Comparison of ENCODE assay signal across 2 cellular contexts in the genomic region with DNA sequence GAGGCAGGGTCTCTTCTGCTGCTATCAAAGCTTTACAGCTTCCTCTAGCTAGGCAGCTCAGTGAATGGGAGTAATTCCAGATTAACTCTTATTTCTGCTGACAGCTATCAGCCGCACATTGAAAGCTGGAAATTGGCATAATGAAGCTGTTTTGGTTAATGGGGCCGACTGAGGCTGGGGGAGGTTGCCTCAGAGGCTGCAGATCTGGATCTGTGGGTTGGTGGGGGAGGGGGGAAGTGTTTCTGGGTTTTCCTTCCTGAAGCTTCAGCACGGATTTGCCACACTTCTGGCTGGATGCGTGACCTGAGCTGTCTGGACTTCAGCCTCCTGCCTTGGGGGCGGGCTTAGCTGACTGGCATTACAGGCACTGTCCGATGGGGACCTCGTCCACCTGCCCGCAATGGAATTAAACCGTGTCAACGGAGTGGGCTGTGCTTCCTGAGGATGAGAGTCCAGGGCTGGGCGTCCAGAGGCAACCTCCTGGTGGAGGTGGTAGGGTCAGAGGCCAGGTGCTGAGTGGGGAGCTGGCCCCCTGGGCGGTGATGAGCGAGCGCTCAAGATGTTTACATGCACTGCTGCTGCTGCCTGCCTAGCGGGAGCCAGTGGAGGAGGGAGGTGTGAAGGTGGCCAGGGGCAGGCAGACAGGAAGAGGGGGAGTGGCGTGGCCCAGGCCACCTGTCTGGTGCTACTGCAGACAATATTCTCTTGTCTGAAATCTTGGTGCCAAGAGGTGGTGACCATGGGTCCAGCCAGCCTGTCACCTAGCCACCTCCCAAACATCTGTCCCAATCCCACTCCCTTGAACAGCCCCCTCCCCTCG.
TF ChIP-seq lines count a peak whose summit lies in the region.

No MANE protein-coding gene starts in this region.

TF ChIP-seq in Ishikawa, 13 proteins besides CTCF, POLR2A, EP300 and RAD21:
- TF ChIP-seq MAX (IDR thresholded peaks at IDR 0.05), result peak; percentile 82
- TF ChIP-seq NFIC (IDR thresholded peaks at IDR 0.05), result no peak

TF ChIP-seq in HepG2, 621 proteins besides CTCF, POLR2A, EP300 and RAD21 (continued from another document and continues in another):
- TF ChIP-seq ZFP90 (CRISPR knock-in tag; IDR thresholded peaks at IDR 0.05; ENCODE audit: borderline replicate concordance) (no peak), ZNF136 (CRISPR knock-in tag; IDR thresholded peaks at IDR 0.05; ENCODE audit: low read depth) (0 out of 2 replicates have a peak, but pooled peaks have one; percentile 51), SKIL (CRISPR knock-in tag; IDR thresholded peaks at IDR 0.05; ENCODE audit: borderline replicate concordance) (peak; percentile 90), ZNF121 (CRISPR knock-in tag; IDR thresholded peaks at IDR 0.05) (no peak), MIER2 (CRISPR knock-in tag; IDR thresholded peaks at IDR 0.05) (no peak), ZFAT (CRISPR knock-in tag; conservative IDR thresholded peaks at IDR 0.05) (no peak), ZSCAN25 (CRISPR knock-in tag; IDR thresholded peaks at IDR 0.05) (peak; percentile 48; the same call in 1 of the 2 replicates), ATF7-NPFF (CRISPR knock-in tag; IDR thresholded peaks at IDR 0.05; ENCODE audit: low read depth) (0 out of 2 replicates have a peak, but pooled peaks have one; percentile 22), MIXL1 (CRISPR knock-in tag; IDR thresholded peaks at IDR 0.05) (no peak), CREB1 (IDR thresholded peaks at IDR 0.05) (no peak), CREB1 (CRISPR knock-in tag; IDR thresholded peaks at IDR 0.05) (no peak), HNRNPL (IDR thresholded peaks at IDR 0.05; ENCODE audit: low read depth, low read length) (peak; percentile 92; the same call in 1 of the 2 replicates), ZBTB4 (CRISPR knock-in tag; IDR thresholded peaks at IDR 0.05; ENCODE audit: borderline replicate concordance) (0 out of 2 replicates have a peak, but pooled peaks have one; percentile 49), SRSF1 (optimal IDR thresholded peaks at IDR 0.05; ENCODE audit: low read depth, low read length) (peak; percentile 49), HCFC1 (IDR thresholded peaks at IDR 0.05; ENCODE audit: low read depth, low read length) (no peak), ZNF160 (CRISPR knock-in tag; IDR thresholded peaks at IDR 0.05) (peak; percentile 49; the same call in 1 of the 2 replicates), BORCS8-MEF2B (CRISPR knock-in tag; IDR thresholded peaks at IDR 0.05) (peak; percentile 89), FOXJ3 (CRISPR knock-in tag; IDR thresholded peaks at IDR 0.05; ENCODE audit: borderline replicate concordance) (no peak), KLF16 (CRISPR knock-in tag; IDR thresholded peaks at IDR 0.05) (no peak; a peak in 1 of 4 replicates), REST (IDR thresholded peaks at IDR 0.05; ENCODE audit: borderline replicate concordance in 1 of 2, low read depth in 1 of 2, low read length in 2 of 2) (no peak), ZNF644 (CRISPR knock-in tag; IDR thresholded peaks at IDR 0.05; ENCODE audit: low read depth) (0 out of 2 replicates have a peak, but pooled peaks have one; percentile 34), FLYWCH1 (CRISPR knock-in tag; IDR thresholded peaks at IDR 0.05) (no peak), EED (CRISPR knock-in tag; IDR thresholded peaks at IDR 0.05) (peak; percentile 46; the same call in 1 of the 2 replicates), TBL1XR1 (IDR thresholded peaks at IDR 0.05; ENCODE audit: borderline replicate concordance, low read length, partially characterized antibody) (no peak), ZNF296 (CRISPR knock-in tag; conservative IDR thresholded peaks at IDR 0.05) (peak; percentile 50)
- TF ChIP-seq, protein P1, sequence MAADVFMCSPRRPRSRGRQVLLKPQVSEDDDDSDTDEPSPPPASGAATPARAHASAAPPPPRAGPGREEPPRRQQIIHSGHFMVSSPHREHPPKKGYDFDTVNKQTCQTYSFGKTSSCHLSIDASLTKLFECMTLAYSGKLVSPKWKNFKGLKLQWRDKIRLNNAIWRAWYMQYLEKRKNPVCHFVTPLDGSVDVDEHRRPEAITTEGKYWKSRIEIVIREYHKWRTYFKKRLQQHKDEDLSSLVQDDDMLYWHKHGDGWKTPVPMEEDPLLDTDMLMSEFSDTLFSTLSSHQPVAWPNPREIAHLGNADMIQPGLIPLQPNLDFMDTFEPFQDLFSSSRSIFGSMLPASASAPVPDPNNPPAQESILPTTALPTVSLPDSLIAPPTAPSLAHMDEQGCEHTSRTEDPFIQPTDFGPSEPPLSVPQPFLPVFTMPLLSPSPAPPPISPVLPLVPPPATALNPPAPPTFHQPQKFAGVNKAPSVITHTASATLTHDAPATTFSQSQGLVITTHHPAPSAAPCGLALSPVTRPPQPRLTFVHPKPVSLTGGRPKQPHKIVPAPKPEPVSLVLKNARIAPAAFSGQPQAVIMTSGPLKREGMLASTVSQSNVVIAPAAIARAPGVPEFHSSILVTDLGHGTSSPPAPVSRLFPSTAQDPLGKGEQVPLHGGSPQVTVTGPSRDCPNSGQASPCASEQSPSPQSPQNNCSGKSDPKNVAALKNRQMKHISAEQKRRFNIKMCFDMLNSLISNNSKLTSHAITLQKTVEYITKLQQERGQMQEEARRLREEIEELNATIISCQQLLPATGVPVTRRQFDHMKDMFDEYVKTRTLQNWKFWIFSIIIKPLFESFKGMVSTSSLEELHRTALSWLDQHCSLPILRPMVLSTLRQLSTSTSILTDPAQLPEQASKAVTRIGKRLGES (CRISPR knock-in tag; IDR thresholded peaks at IDR 0.05; ENCODE audit: borderline replicate concordance), result no peak
- TF ChIP-seq, protein P2, sequence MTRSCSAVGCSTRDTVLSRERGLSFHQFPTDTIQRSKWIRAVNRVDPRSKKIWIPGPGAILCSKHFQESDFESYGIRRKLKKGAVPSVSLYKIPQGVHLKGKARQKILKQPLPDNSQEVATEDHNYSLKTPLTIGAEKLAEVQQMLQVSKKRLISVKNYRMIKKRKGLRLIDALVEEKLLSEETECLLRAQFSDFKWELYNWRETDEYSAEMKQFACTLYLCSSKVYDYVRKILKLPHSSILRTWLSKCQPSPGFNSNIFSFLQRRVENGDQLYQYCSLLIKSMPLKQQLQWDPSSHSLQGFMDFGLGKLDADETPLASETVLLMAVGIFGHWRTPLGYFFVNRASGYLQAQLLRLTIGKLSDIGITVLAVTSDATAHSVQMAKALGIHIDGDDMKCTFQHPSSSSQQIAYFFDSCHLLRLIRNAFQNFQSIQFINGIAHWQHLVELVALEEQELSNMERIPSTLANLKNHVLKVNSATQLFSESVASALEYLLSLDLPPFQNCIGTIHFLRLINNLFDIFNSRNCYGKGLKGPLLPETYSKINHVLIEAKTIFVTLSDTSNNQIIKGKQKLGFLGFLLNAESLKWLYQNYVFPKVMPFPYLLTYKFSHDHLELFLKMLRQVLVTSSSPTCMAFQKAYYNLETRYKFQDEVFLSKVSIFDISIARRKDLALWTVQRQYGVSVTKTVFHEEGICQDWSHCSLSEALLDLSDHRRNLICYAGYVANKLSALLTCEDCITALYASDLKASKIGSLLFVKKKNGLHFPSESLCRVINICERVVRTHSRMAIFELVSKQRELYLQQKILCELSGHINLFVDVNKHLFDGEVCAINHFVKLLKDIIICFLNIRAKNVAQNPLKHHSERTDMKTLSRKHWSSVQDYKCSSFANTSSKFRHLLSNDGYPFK (CRISPR knock-in tag; IDR thresholded peaks at IDR 0.05; ENCODE audit: borderline replicate concordance), result peak; percentile 80; the same call in 1 of the 2 replicates
- TF ChIP-seq, protein P3, sequence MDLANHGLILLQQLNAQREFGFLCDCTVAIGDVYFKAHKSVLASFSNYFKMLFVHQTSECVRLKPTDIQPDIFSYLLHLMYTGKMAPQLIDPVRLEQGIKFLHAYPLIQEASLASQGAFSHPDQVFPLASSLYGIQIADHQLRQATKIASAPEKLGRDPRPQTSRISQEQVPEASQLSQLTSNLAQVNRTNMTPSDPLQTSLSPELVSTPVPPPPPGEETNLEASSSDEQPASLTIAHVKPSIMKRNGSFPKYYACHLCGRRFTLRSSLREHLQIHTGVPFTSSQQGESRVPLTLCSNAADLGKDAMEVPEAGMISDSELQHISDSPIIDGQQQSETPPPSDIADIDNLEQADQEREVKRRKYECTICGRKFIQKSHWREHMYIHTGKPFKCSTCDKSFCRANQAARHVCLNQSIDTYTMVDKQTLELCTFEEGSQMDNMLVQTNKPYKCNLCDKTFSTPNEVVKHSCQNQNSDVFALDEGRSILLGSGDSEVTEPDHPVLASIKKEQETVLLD (CRISPR knock-in tag; IDR thresholded peaks at IDR 0.05; ENCODE audit: low read depth), result peak; percentile 56; the same call in 1 of the 2 replicates
- TF ChIP-seq, protein P4, sequence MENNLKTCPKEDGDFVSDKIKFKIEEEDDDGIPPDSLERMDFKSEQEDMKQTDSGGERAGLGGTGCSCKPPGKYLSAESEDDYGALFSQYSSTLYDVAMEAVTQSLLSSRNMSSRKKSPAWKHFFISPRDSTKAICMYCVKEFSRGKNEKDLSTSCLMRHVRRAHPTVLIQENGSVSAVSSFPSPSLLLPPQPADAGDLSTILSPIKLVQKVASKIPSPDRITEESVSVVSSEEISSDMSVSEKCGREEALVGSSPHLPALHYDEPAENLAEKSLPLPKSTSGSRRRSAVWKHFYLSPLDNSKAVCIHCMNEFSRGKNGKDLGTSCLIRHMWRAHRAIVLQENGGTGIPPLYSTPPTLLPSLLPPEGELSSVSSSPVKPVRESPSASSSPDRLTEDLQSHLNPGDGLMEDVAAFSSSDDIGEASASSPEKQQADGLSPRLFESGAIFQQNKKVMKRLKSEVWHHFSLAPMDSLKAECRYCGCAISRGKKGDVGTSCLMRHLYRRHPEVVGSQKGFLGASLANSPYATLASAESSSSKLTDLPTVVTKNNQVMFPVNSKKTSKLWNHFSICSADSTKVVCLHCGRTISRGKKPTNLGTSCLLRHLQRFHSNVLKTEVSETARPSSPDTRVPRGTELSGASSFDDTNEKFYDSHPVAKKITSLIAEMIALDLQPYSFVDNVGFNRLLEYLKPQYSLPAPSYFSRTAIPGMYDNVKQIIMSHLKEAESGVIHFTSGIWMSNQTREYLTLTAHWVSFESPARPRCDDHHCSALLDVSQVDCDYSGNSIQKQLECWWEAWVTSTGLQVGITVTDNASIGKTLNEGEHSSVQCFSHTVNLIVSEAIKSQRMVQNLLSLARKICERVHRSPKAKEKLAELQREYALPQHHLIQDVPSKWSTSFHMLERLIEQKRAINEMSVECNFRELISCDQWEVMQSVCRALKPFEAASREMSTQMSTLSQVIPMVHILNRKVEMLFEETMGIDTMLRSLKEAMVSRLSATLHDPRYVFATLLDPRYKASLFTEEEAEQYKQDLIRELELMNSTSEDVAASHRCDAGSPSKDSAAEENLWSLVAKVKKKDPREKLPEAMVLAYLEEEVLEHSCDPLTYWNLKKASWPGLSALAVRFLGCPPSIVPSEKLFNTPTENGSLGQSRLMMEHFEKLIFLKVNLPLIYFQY (CRISPR knock-in tag; IDR thresholded peaks at IDR 0.05; ENCODE audit: borderline replicate concordance), result peak; percentile 46; the same call in 1 of the 2 replicates
